Comparison of ENCODE assay signal across 2 cellular contexts in genomic region chr16:1657841-1658240, GRCh38.
TF ChIP-seq lines count a peak whose summit lies in the region.

No MANE protein-coding gene starts in this region.

TF ChIP-seq in IMR-90, 13 proteins besides CTCF, POLR2A, EP300 and RAD21:
- no peak for TF ChIP-seq ELK1 (IDR thresholded peaks at IDR 0.05; ENCODE audit: borderline replicate concordance, low read depth, low read length)
- no peak for TF ChIP-seq BHLHE40 (IDR thresholded peaks at IDR 0.05; ENCODE audit: low read depth, low read length)
- TF ChIP-seq MAZ (IDR thresholded peaks at IDR 0.05; ENCODE audit: borderline replicate concordance, low read depth, low read length), result no peak

TF ChIP-seq in H1, 55 proteins besides CTCF, POLR2A, EP300 and RAD21:
- TF ChIP-seq CHD1 (IDR thresholded peaks at IDR 0.05; ENCODE audit: low read depth, low read length) (no peak), HDAC6 (IDR thresholded peaks at IDR 0.05; ENCODE audit: low read depth, low read length) (no peak), SUZ12 (IDR thresholded peaks at IDR 0.05; ENCODE audit: low read length) (no peak), SAP30 (IDR thresholded peaks at IDR 0.05; ENCODE audit: insufficient read depth, insufficient replicate concordance, low read length) (no peak), POU5F1 (IDR thresholded peaks at IDR 0.05; ENCODE audit: low read depth, low read length) (no peak), HDAC2 (IDR thresholded peaks at IDR 0.05; ENCODE audit: borderline replicate concordance in 1 of 2, low read depth in 2 of 2, low read length in 2 of 2) (no peak), NRF1 (IDR thresholded peaks at IDR 0.05; ENCODE audit: low read depth, low read length) (no peak)
- TF ChIP-seq, protein P1, sequence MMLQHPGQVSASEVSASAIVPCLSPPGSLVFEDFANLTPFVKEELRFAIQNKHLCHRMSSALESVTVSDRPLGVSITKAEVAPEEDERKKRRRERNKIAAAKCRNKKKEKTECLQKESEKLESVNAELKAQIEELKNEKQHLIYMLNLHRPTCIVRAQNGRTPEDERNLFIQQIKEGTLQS (IDR thresholded peaks at IDR 0.05; ENCODE audit: insufficient read depth, low read depth, low read length), result no peak
- TF ChIP-seq, protein P2, sequence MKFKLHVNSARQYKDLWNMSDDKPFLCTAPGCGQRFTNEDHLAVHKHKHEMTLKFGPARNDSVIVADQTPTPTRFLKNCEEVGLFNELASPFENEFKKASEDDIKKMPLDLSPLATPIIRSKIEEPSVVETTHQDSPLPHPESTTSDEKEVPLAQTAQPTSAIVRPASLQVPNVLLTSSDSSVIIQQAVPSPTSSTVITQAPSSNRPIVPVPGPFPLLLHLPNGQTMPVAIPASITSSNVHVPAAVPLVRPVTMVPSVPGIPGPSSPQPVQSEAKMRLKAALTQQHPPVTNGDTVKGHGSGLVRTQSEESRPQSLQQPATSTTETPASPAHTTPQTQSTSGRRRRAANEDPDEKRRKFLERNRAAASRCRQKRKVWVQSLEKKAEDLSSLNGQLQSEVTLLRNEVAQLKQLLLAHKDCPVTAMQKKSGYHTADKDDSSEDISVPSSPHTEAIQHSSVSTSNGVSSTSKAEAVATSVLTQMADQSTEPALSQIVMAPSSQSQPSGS (IDR thresholded peaks at IDR 0.05; ENCODE audit: low read length), result no peak
TF ChIP-seq in H1: peak in this region for 0.
